ENCODE assay signal across 24 cellular contexts in the genomic region with DNA sequence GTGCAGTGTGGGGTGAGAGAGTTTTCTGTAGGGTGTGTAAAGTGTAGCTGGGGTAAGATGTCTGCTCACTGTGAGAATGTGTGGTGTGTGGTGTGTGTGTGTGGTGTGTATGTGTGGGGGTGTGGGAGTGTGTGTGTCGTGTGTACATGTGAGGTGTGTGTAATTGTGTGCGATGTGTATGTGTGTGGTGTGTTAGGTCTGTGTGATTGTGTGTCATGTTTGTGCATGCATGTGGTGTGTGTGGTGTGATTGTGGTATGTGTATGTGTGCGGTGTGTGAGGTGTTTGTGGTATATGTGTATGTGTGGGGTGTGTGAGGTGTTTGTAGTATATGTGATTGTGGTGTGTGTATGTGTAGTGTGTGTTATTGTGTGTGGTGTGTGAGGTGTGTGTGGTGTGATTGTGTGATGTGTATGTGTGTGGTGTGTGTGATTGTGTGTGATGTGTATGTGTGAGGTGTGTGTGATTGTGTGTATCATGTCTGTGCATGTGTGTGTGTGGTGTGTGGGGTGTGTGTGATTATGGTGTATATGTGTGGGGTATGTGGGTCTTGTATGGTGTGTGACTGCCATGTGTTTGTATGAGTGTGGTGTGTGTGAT.
DNase-seq lines count a peak whose midpoint lies in the region; ATAC-seq, FAIRE-seq and TF ChIP-seq lines count a peak whose summit lies in the region.
"Had no signal": no experiment of that assay in that cellular context is flagged by ENCODE, and none has a peak within 500 bp of the region (broad histone marks: within the 10 kb centered on the region; RNA-seq: fewer than 3 reads in every experiment).

No MANE protein-coding gene starts in this region.

- peaks cover 0 to 2% of the 10 kb centered on the region in 2 experiments; a peak in 2 of 5 replicates for H3K9me3 Mint-ChIP-seq in H9

- H3K4me3 ChIP-seq in DND-41 (ENCODE audit: low read depth in 1 of 2, low read length in 2 of 2) (no peak overlapping the region), K562 (no peak overlapping the region), mesenchymal stem cell (ENCODE audit: insufficient read depth in 1 of 2, low read depth in 1 of 2, low read length in 2 of 2) (no peak overlapping the region), lower lobe of right lung (no peak overlapping the region)
- H3K4me3 ChIP-seq: GM23338, Peyer's patch had no signal

- no TSS peak for BruUV-seq in K562 (replicated peaks; lab: Mats Ljungman, UMichigan)

- H3K9me3 ChIP-seq in DND-41 (ENCODE audit: insufficient read depth, low read length, severe bottlenecking) (no peaks in the 10 kb centered on the region), H9 (ENCODE audit: control insufficient read depth, low read depth, low read length) (no peaks in the 10 kb centered on the region), K562 (replicated peaks; ENCODE audit: control insufficient read depth, insufficient read depth, low read depth, low read length) (no peaks in the 10 kb centered on the region), mesenchymal stem cell (ENCODE audit: control insufficient read depth, low read length) (no peaks in the 10 kb centered on the region), lower lobe of right lung (no peaks in the 10 kb centered on the region)
- H3K9me3 ChIP-seq: BE2C, Peyer's patch had no signal

- ATAC-seq in DND-41 (ENCODE audit: insufficient read depth, low read depth) (no peak), K562 (no peak), lower lobe of right lung (no peak)
- ATAC-seq: GM23338, SK-N-SH treated with all-trans-retinoic acid at 6 μM for 48 hours had no signal

- H3K27me3 ChIP-seq in DND-41 (ENCODE audit: insufficient read depth, low read length, poor library complexity) = no peaks in the 10 kb centered on the region
- no peaks in the 10 kb centered on the region for H3K27me3 ChIP-seq in H9 (ENCODE audit: insufficient read depth, low read length)
- H3K27me3 ChIP-seq in K562 (ENCODE audit: control insufficient read depth in 2 of 2, insufficient read depth in 2 of 2, low read length in 2 of 2) = peaks cover 0 to 12% of the 10 kb centered on the region in 2 experiments; a peak in 1 of 5 replicates
- H3K27me3 ChIP-seq in mesenchymal stem cell (ENCODE audit: control insufficient read depth in 1 of 2, insufficient read depth in 1 of 2, low read length in 2 of 2) = peaks cover 0 to 12% of the 10 kb centered on the region in 2 experiments
- peaks cover 2% of the 10 kb centered on the region for H3K27me3 ChIP-seq in lower lobe of right lung (ENCODE audit: low read depth)
- H3K27me3 ChIP-seq: Peyer's patch had no signal

- DNase-seq in DND-41 (no peak), H9 (peak; percentile 12), K562 (ENCODE audit: extremely low read depth in 1 of 4, low spot score in 3 of 4) (no peak), mesenchymal stem cell (no peak), NCI-H2081 (lab: John Stamatoyannopoulos, UW) (no peak), lower lobe of right lung (no peak), mucosa of gallbladder (ENCODE audit: low spot score) (no peak)
- no peak for DNase-seq in activated effector memory CD4-positive, alpha-beta T cell treated with Interleukin-2 at 50 U/mL for 16 hours
- DNase-seq: BE2C, DMS53, EL, GF-D8, NCI-H1105, NCI-H2029 treated with DMSO at 0.1 percent for 48 hours, NCI-H2171, NCI-H345, NCI-H524, NCI-H82, Peyer's patch had no signal

- no peak overlapping the region for H3K18ac ChIP-seq in H9 (ENCODE audit: insufficient read length, low read depth, low read length)
- no peak overlapping the region for H3K18ac ChIP-seq in mesenchymal stem cell (ENCODE audit: low read depth in 1 of 2, low read length in 2 of 2)

- H3T11ph ChIP-seq in H9 (ENCODE audit: low read length) = no peak overlapping the region

- H3K36me3 ChIP-seq in DND-41 (ENCODE audit: insufficient read depth, low read length) (no peaks in the 10 kb centered on the region), K562 (ENCODE audit: control insufficient read depth, insufficient read depth, low read length) (no peaks in the 10 kb centered on the region), mesenchymal stem cell (ENCODE audit: control insufficient read depth in 1 of 2, insufficient read depth in 2 of 2, low read depth in 1 of 2, low read length in 2 of 2) (no peaks in the 10 kb centered on the region), lower lobe of right lung (no peaks in the 10 kb centered on the region)
- H3K36me3 ChIP-seq: BE2C, Peyer's patch had no signal

- H3K4me1 Mint-ChIP-seq in H9 = no peaks in the 10 kb centered on the region
- H3K4me1 Mint-ChIP-seq: GM23338 had no signal

- no peak overlapping the region for H3K4me3 Mint-ChIP-seq in H9
- H3K4me3 Mint-ChIP-seq: GM23338 had no signal

- H2AFZ ChIP-seq in DND-41 (ENCODE audit: low read depth, low read length) (no peak overlapping the region), H9 (ENCODE audit: low read length) (no peak overlapping the region), K562 (ENCODE audit: low read depth, low read length) (no peak overlapping the region), mesenchymal stem cell (ENCODE audit: low read depth, low read length) (no peak overlapping the region)
- H2AFZ ChIP-seq: GM23338 had no signal

- H3K9ac ChIP-seq in DND-41 (ENCODE audit: low read depth, low read length) (no peak overlapping the region), H9 (ENCODE audit: extremely low read depth, insufficient read length, low read length) (no peak overlapping the region), K562 (ENCODE audit: insufficient read depth in 1 of 2, low read depth in 2 of 2, low read length in 2 of 2) (no peak overlapping the region), mesenchymal stem cell (ENCODE audit: low read length) (no peak overlapping the region)
- H3K9ac ChIP-seq: KMS-11 had no signal

- H3K23ac ChIP-seq in H9 (ENCODE audit: insufficient read length, low read depth, low read length) = no peak overlapping the region
- no peak overlapping the region for H3K23ac ChIP-seq in mesenchymal stem cell (ENCODE audit: low read length in 2 of 2)

- intact Hi-C loops in K562 (cut with micrococcal nuclease) (no loop called here), lower lobe of right lung (cut with DNase I) (no loop called here)

- no peak for TF ChIP-seq EP300 in K562 (IDR thresholded peaks at IDR 0.05; ENCODE audit: low read length)

- H2BK20ac ChIP-seq in H9 (ENCODE audit: low read depth, low read length, poor library complexity, severe bottlenecking) = no peak overlapping the region

- H2BK120ac ChIP-seq in H9 (ENCODE audit: low read depth, low read length, poor library complexity, severe bottlenecking) (no peak overlapping the region), mesenchymal stem cell (ENCODE audit: low read depth, low read length) (no peak overlapping the region)

- H3K4me1 ChIP-seq in DND-41 (ENCODE audit: insufficient read depth, low read length) (peaks cover 15% of the 10 kb centered on the region), H9 (ENCODE audit: insufficient read depth, low read length) (no peaks in the 10 kb centered on the region), K562 (replicated peaks in 1 of 2; ENCODE audit: control insufficient read depth in 2 of 2, insufficient read depth in 2 of 2, low read length in 2 of 2) (no peaks in the 10 kb centered on the region), mesenchymal stem cell (ENCODE audit: control insufficient read depth, insufficient read depth, low read depth, low read length) (no peaks in the 10 kb centered on the region), lower lobe of right lung (no peaks in the 10 kb centered on the region)
- H3K4me1 ChIP-seq: BE2C, Peyer's patch had no signal

- CTCF ChIA-PET in K562 (lab: Yijun Ruan, JAX; ENCODE audit: low intra/inter-chr PET ratio) = no interaction called here

- H4K8ac ChIP-seq in H9 (replicated peaks; ENCODE audit: insufficient read length, low read depth, low read length) = no peak overlapping the region
- H4K8ac ChIP-seq in mesenchymal stem cell (ENCODE audit: low read length) = no peak overlapping the region

- no peak for TF ChIP-seq CTCF in DND-41 (IDR thresholded peaks at IDR 0.05; ENCODE audit: borderline replicate concordance, extremely low read depth, low read length, poor library complexity, severe bottlenecking)
- TF ChIP-seq CTCF in H9 (conservative IDR thresholded peaks at IDR 0.05) = no peak
- TF ChIP-seq CTCF in K562 (IDR thresholded peaks at IDR 0.05 in 2 of 3, conservative IDR thresholded peaks at IDR 0.05 in 1 of 3; ENCODE audit: insufficient read depth in 2 of 3, low read depth in 1 of 3, low read length in 3 of 3) = no peak
- TF ChIP-seq CTCF in lower lobe of right lung (IDR thresholded peaks at IDR 0.05) = no peak

- no peak overlapping the region for H3K4ac ChIP-seq in H9 (ENCODE audit: low read depth, low read length)
- no peak overlapping the region for H3K4ac ChIP-seq in mesenchymal stem cell (ENCODE audit: low read depth in 1 of 2, low read length in 2 of 2)

- H3K79me1 ChIP-seq in H9 (ENCODE audit: insufficient read depth, low read depth, low read length, poor library complexity, severe bottlenecking) (no peaks in the 10 kb centered on the region), mesenchymal stem cell (replicated peaks; ENCODE audit: low read length, poor library complexity, severe bottlenecking) (no peaks in the 10 kb centered on the region)

- POLR2A ChIA-PET in K562 (lab: Yijun Ruan, JAX) = no interaction called here

- no peak for TF ChIP-seq RAD21 in K562 (CRISPR knock-in tag; conservative IDR thresholded peaks at IDR 0.05 in 1 of 2, IDR thresholded peaks at IDR 0.05 in 1 of 2)

- H3K56ac ChIP-seq in H9 (ENCODE audit: insufficient read length, low read depth, low read length) = no peak overlapping the region

- H3K27ac Mint-ChIP-seq in H9 = no peak overlapping the region
- H3K27ac Mint-ChIP-seq: GM23338 had no signal

- no peaks in the 10 kb centered on the region for H3K79me2 ChIP-seq in DND-41 (ENCODE audit: insufficient read depth, low read length)
- H3K79me2 ChIP-seq in H9 (ENCODE audit: insufficient read depth, low read length) = no peaks in the 10 kb centered on the region
- H3K79me2 ChIP-seq in K562 (ENCODE audit: control insufficient read depth, insufficient read depth, low read length) = no peaks in the 10 kb centered on the region

- in situ Hi-C loops in K562 (cut with MboI) = no loop called here

- no peak overlapping the region for H4K5ac ChIP-seq in H9 (ENCODE audit: insufficient read length, low read depth, low read length)

- no peak for TF ChIP-seq POLR2A in K562 (conservative IDR thresholded peaks at IDR 0.05)

- H4K20me1 ChIP-seq in DND-41 (ENCODE audit: insufficient read depth, low read length) = no peaks in the 10 kb centered on the region
- no peaks in the 10 kb centered on the region for H4K20me1 ChIP-seq in H9 (ENCODE audit: control insufficient read depth, insufficient read depth, insufficient read length)
- no peaks in the 10 kb centered on the region for H4K20me1 ChIP-seq in K562 (replicated peaks; ENCODE audit: control insufficient read depth, insufficient read depth, low read length)

- no peak overlapping the region for H4K91ac ChIP-seq in H9 (ENCODE audit: insufficient read length, low read depth, low read length)
- H4K91ac ChIP-seq in mesenchymal stem cell (ENCODE audit: low read length) = peak overlapping the region; percentile 34

- H3K4me2 ChIP-seq in DND-41 (ENCODE audit: insufficient read depth, low read length) (no peak overlapping the region), H9 (ENCODE audit: insufficient read depth, insufficient read length, low read length) (no peak overlapping the region), K562 (ENCODE audit: insufficient read depth, low read length) (no peak overlapping the region), mesenchymal stem cell (ENCODE audit: low read length, poor library complexity, severe bottlenecking) (no peak overlapping the region)
- H3K4me2 ChIP-seq: GM23338, KMS-11 had no signal

- H3K36me3 Mint-ChIP-seq in H9 (ENCODE audit: insufficient read depth in 1 of 3, low read depth in 3 of 3) = peaks cover 0 to 2% (median 0%) of the 10 kb centered on the region in 3 experiments; a peak in 2 of 7 replicates

- H3K9me1 ChIP-seq in K562 (ENCODE audit: control insufficient read depth, insufficient read depth, low read length) = no peaks in the 10 kb centered on the region

- H2BK12ac ChIP-seq in H9 (ENCODE audit: insufficient read length, low read depth, low read length) = no peak overlapping the region
- H2BK12ac ChIP-seq in mesenchymal stem cell (ENCODE audit: low read length in 2 of 2) = no peak overlapping the region

- H2BK15ac ChIP-seq in H9 (ENCODE audit: low read depth, low read length) = no peak overlapping the region
- H2BK15ac ChIP-seq in mesenchymal stem cell (ENCODE audit: low read depth, poor library complexity, severe bottlenecking) = no peak overlapping the region

- no peak overlapping the region for H3K14ac ChIP-seq in H9 (ENCODE audit: insufficient read depth, low read length)
- no peak overlapping the region for H3K14ac ChIP-seq in mesenchymal stem cell (ENCODE audit: low read length in 2 of 2)

- H3K27ac ChIP-seq in DND-41 (ENCODE audit: low read length) (peak overlapping the region; percentile 4; the same call in 1 of the 2 replicates), H9 (ENCODE audit: insufficient read length, low read depth, low read length) (no peak overlapping the region), K562 (ENCODE audit: extremely low read depth, low read depth, low read length) (no peak overlapping the region), mesenchymal stem cell (ENCODE audit: low read length, poor library complexity, severe bottlenecking) (no peak overlapping the region), lower lobe of right lung (no peak overlapping the region)
- H3K27ac ChIP-seq: KMS-11, Peyer's patch had no signal

- no peaks in the 10 kb centered on the region for H3K23me2 ChIP-seq in H9 (ENCODE audit: insufficient read length, low read depth, low read length, poor library complexity, severe bottlenecking)

- H3K27me3 Mint-ChIP-seq in H9 (ENCODE audit: low read depth) = peaks cover 10% of the 10 kb centered on the region

- H2AK5ac ChIP-seq in H9 (ENCODE audit: insufficient read length, low read length) = no peak overlapping the region
- H2AK5ac ChIP-seq in mesenchymal stem cell (ENCODE audit: low read length, severe bottlenecking) = no peak overlapping the region

- peak; percentile 6 for FAIRE-seq in K562 (lab: Jason Lieb, UNC)
- FAIRE-seq: A204.1, D721Med had no signal

- H2BK5ac ChIP-seq in H9 (ENCODE audit: insufficient read length, low read length) (no peak overlapping the region), mesenchymal stem cell (ENCODE audit: low read depth, low read length, poor library complexity, severe bottlenecking) (no peak overlapping the region)

- WGBS in H9 (ENCODE audit: extremely low coverage, insufficient read length, low lambda C conversion rate) = 89% methylated on average over 3 of the region's 3 CpGs
- WGBS in K562 (ENCODE audit: insufficient coverage, low coverage, missing lambda C conversion rate) = 40% methylated on average over 2 of the region's 3 CpGs
- 92% methylated on average over 3 of the region's 3 CpGs for WGBS in mesenchymal stem cell
